1 cellular context compared by ENCODE assay signal in the genomic region with DNA sequence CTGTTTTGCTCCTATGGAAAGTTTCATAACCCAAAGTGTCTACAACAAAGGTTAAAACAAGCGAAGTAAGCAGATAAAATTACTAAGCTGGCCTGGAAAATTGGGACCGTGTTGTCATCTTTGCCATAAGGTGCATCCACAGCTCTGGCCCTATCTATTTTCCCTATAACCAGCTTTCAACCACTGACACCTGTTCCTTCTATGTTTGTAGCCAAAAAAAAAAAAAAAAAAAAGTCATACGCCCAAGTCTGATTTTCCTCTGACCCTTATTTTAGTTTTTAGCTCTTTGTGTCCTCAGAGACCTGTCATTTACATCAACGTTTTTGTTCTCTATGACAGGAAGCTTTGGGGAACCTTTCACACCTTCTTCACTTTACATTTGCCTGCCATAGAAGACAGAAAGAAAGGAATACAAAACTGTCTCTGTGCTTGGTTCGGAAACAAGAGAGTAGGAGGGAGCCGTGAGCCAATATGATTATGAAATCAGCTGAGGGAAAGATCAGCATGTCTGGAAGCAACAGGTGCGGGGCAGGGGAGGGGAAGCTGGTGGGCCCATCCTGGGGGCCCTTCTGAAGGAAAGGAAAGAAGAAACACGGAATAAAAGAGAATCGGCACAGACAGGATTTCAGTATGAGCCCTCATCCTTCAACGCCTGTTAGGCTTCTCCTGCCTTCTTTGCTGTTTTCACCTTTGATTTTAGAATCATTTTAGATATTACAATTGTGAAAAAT.
A peak's percentile ranks its signal among the peaks of the same experiment; 100 is the strongest.
TF ChIP-seq lines count a peak whose summit lies in the region.

No MANE protein-coding gene starts in this region.

TF ChIP-seq in HEK293, 187 proteins besides CTCF, POLR2A, EP300 and RAD21 (continued from another document):
- no peak for TF ChIP-seq ZNF148 (tag by site-specific recombination; IDR thresholded peaks at IDR 0.05; ENCODE audit: borderline replicate concordance)
- no peak for TF ChIP-seq OSR2 (tag by site-specific recombination; IDR thresholded peaks at IDR 0.05)
- no peak for TF ChIP-seq ZNF654 (tag by site-specific recombination; IDR thresholded peaks at IDR 0.05; ENCODE audit: low read depth)
- TF ChIP-seq ZNF843 (tag by site-specific recombination; IDR thresholded peaks at IDR 0.05), result no peak
- TF ChIP-seq ZFP69B (tag by site-specific recombination; IDR thresholded peaks at IDR 0.05), result peak; percentile 62; the same call in 1 of the 2 replicates
- TF ChIP-seq ZBTB48 (tag by site-specific recombination; IDR thresholded peaks at IDR 0.05), result no peak
- no peak for TF ChIP-seq ZFP37 (tag by site-specific recombination; IDR thresholded peaks at IDR 0.05)
- no peak for TF ChIP-seq ZNF211 (tag by site-specific recombination; IDR thresholded peaks at IDR 0.05; ENCODE audit: low read depth)
- no peak for TF ChIP-seq ZNF501 (tag by site-specific recombination; IDR thresholded peaks at IDR 0.05)
- no peak for TF ChIP-seq ZNF146 (tag by site-specific recombination; IDR thresholded peaks at IDR 0.05)
- no peak for TF ChIP-seq ZNF155 (tag by site-specific recombination; IDR thresholded peaks at IDR 0.05)
- peak; percentile 80 for TF ChIP-seq SCRT1 (tag by site-specific recombination; IDR thresholded peaks at IDR 0.05; ENCODE audit: borderline replicate concordance)
- TF ChIP-seq SCRT2 (tag by site-specific recombination; IDR thresholded peaks at IDR 0.05), result peak; percentile 94
- TF ChIP-seq, protein P1, sequence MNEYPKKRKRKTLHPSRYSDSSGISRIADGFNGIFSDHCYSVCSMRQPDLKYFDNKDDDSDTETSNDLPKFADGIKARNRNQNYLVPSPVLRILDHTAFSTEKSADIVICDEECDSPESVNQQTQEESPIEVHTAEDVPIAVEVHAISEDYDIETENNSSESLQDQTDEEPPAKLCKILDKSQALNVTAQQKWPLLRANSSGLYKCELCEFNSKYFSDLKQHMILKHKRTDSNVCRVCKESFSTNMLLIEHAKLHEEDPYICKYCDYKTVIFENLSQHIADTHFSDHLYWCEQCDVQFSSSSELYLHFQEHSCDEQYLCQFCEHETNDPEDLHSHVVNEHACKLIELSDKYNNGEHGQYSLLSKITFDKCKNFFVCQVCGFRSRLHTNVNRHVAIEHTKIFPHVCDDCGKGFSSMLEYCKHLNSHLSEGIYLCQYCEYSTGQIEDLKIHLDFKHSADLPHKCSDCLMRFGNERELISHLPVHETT (tag by site-specific recombination; IDR thresholded peaks at IDR 0.05), result no peak
- no peak for TF ChIP-seq ZNF571 (tag by site-specific recombination; IDR thresholded peaks at IDR 0.05)
